26 cellular contexts compared by ENCODE assay signal in the genomic region with DNA sequence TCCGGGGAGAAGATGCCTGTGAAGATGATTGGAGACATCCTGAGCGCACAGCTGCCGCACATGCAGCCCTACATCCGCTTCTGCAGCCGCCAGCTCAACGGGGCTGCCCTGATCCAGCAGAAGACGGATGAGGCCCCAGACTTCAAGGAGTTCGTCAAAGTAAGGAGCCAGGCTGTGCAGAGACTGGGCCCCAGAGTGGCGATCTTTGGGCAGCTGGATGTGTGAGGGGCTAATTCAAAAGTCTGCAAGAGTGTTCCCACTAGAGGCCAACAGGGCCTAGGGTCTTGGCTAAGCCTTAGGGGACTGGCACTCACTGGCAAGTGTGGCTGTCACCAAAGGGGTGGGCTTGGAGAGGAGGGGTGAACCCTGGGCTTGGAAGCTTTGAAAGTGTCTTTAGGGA.
"Had no signal": no experiment of that assay in that cellular context is flagged by ENCODE, and none has a peak within 500 bp of the region (broad histone marks: within the 10 kb centered on the region; RNA-seq: fewer than 3 reads in every experiment).

No MANE protein-coding gene starts in this region.

- H3K4me1 Mint-ChIP-seq: memory B cell; stimulated activated memory B cell treated with anti-CD40 and anti-IgM and Interleukin-4, amounts not matched to agents 10 μg/mL and 1 μg/mL and 100 μg/mL, for 72 hours had no signal

- H2AFZ ChIP-seq: parathyroid adenoma had no signal

- H3K79me2 ChIP-seq: parathyroid adenoma had no signal

- H3K36me3 Mint-ChIP-seq: immature natural killer cell; memory B cell; naive thymus-derived CD4-positive, alpha-beta T cell; natural killer cell treated with Interleukin-12 subunit alpha and Interleukin-12 subunit beta and Interleukin-15 and Interleukin-18, amount 100 ng/mL, for 72 hours; stimulated activated memory B cell treated with anti-CD40 and anti-IgM and Interleukin-4, amounts not matched to agents 10 μg/mL and 1 μg/mL and 100 μg/mL, for 72 hours had no signal

- H3K9me3 Mint-ChIP-seq: immature natural killer cell; memory B cell; naive thymus-derived CD4-positive, alpha-beta T cell; natural killer cell treated with Interleukin-12 subunit alpha and Interleukin-12 subunit beta and Interleukin-15 and Interleukin-18, amount 100 ng/mL, for 72 hours; stimulated activated memory B cell treated with anti-CD40 and anti-IgM and Interleukin-4, amounts not matched to agents 10 μg/mL and 1 μg/mL and 100 μg/mL, for 72 hours; stimulated activated naive CD8-positive, alpha-beta T cell treated with anti-CD3 and anti-CD28 coated beads, Interleukin-15, amount 100 ng/mL, for 72 hours; type B pancreatic cell had no signal

- H3K36me3 ChIP-seq: left ventricle myocardium inferior, neutrophil, right atrium auricular region, right lobe of liver, tibial nerve, uterus had no signal

- H3K4me1 ChIP-seq: left ventricle myocardium inferior, parathyroid adenoma, right atrium auricular region, right lobe of liver, tibial nerve, uterus had no signal

- H3K9ac ChIP-seq: parathyroid adenoma had no signal

- H3K27me3 Mint-ChIP-seq: progenitor cell of endocrine pancreas; stimulated activated naive CD8-positive, alpha-beta T cell treated with anti-CD3 and anti-CD28 coated beads, Interleukin-15, amount 100 ng/mL, for 72 hours; type B pancreatic cell had no signal

- H3K4me3 ChIP-seq: left ventricle myocardium inferior, mucosa of descending colon, right atrium auricular region, right lobe of liver, smooth muscle cell, tibial nerve, uterus had no signal

- H3K9me3 ChIP-seq: left ventricle myocardium inferior, mucosa of descending colon, neutrophil, right atrium auricular region, right lobe of liver, tibial nerve, uterus had no signal

- H3K27me3 ChIP-seq: neutrophil, right atrium auricular region, right lobe of liver, tibial nerve, uterus had no signal

- ATAC-seq: mucosa of descending colon; naive thymus-derived CD4-positive, alpha-beta T cell; right lobe of liver; stimulated activated memory B cell treated with anti-CD40 and anti-IgM and Interleukin-4, amounts not matched to agents 10 μg/mL and 1 μg/mL and 100 μg/mL, for 72 hours; stimulated activated naive CD8-positive, alpha-beta T cell treated with anti-CD3 and anti-CD28 coated beads, Interleukin-15, amount 100 ng/mL, for 72 hours had no signal

- H3K27ac ChIP-seq: left ventricle myocardium inferior, neutrophil, parathyroid adenoma, right atrium auricular region, right lobe of liver, tibial nerve, uterus had no signal

- H3K27ac Mint-ChIP-seq: immature natural killer cell; memory B cell; naive thymus-derived CD4-positive, alpha-beta T cell; natural killer cell treated with Interleukin-12 subunit alpha and Interleukin-12 subunit beta and Interleukin-15 and Interleukin-18, amount 100 ng/mL, for 72 hours; progenitor cell of endocrine pancreas; stimulated activated memory B cell treated with anti-CD40 and anti-IgM and Interleukin-4, amounts not matched to agents 10 μg/mL and 1 μg/mL and 100 μg/mL, for 72 hours; stimulated activated naive CD8-positive, alpha-beta T cell treated with anti-CD3 and anti-CD28 coated beads, Interleukin-15, amount 100 ng/mL, for 72 hours; type B pancreatic cell had no signal

- DNase-seq: hypothalamus; immature natural killer cell; left ventricle myocardium inferior; midbrain; mucosa of descending colon; naive thymus-derived CD4-positive, alpha-beta T cell; occipital lobe; right lobe of liver; stimulated activated CD4-positive, alpha-beta T cell treated with anti-CD3 and anti-CD28 coated beads, Interleukin-1b, Interleukin-23, amount 100 ng/mL, for 48 hours; stimulated activated CD4-positive, alpha-beta T cell treated with anti-CD3 and anti-CD28 coated beads, Interleukin-2, amount 100 ng/mL, for 48 hours; stimulated activated CD4-positive, alpha-beta T cell treated with anti-CD3 and anti-CD28 coated beads, Interleukin-4, amount 100 ng/mL, for 4 hours; stimulated activated CD8-positive, alpha-beta memory T cell treated with anti-CD3 and anti-CD28 coated beads, Interleukin-4, amount 100 ng/mL, for 48 hours; stimulated activated naive CD4-positive, alpha-beta T cell treated with Interleukin-2 at 50 U/mL for 16 hours; stimulated activated naive CD8-positive, alpha-beta T cell treated with anti-CD3 and anti-CD28 coated beads, Interleukin-15, amount 100 ng/mL, for 72 hours; substantia nigra; uterus had no signal

- H3K4me3 Mint-ChIP-seq: immature natural killer cell; memory B cell; naive thymus-derived CD4-positive, alpha-beta T cell; natural killer cell treated with Interleukin-12 subunit alpha and Interleukin-12 subunit beta and Interleukin-15 and Interleukin-18, amount 100 ng/mL, for 72 hours; stimulated activated memory B cell treated with anti-CD40 and anti-IgM and Interleukin-4, amounts not matched to agents 10 μg/mL and 1 μg/mL and 100 μg/mL, for 72 hours; stimulated activated naive CD8-positive, alpha-beta T cell treated with anti-CD3 and anti-CD28 coated beads, Interleukin-15, amount 100 ng/mL, for 72 hours; type B pancreatic cell had no signal
